Comparison of ENCODE assay signal across 9 cellular contexts in the genomic region with DNA sequence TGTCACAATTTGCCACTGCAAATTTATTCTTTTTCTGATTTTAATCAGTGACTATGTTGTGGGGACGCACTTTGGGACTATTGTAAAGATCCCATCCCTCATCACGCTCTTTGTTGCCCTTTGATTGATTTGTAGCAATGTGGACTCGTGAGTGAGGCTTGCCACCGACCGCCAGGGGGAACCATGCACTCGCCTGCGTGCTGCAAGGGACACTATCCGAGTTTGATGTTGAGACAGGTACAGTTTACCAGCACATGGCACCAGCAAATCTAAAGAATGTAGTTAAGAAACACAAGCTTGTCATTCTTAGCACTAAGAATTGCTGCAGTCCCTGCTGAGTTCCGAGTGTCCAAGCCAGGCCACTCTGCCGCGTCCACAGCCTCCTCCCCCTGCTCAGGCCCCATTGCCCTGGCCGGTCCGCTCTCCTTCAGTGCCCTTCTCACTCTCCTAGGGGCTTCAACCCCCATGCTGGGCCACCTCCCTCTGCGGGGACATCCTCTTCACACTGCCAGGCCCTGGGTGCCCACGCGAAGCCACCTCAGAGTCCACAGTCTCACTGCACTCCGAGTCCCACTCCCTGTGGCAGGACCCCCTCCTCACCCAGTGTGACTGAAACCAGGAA. TPM values are rescaled to one million over a fixed set of nuclear protein-coding genes. Genes with fewer than 3 reads are reported as not detected.
DNase-seq lines count a peak whose midpoint lies in the region; ATAC-seq and TF ChIP-seq lines count a peak whose summit lies in the region.
"Had no signal": no experiment of that assay in that cellular context is flagged by ENCODE, and none has a peak within 500 bp of the region (broad histone marks: within the 10 kb centered on the region; RNA-seq: fewer than 3 reads in every experiment).

No MANE protein-coding gene starts in this region.

- H3K4me1 ChIP-seq in body of pancreas: peaks cover 27% of the 10 kb centered on the region
- H3K4me1 ChIP-seq in iPS-20b (ENCODE audit: insufficient read depth, low read length): no peaks in the 10 kb centered on the region

- no peak overlapping the region for H3K27ac ChIP-seq in body of pancreas
- H3K27ac ChIP-seq in iPS-20b (ENCODE audit: low read length): no peak overlapping the region
- H3K27ac ChIP-seq: epithelial cell of prostate had no signal

- intact Hi-C loops in body of pancreas (cut with DNase I): no loop called here

- H3K4me3 ChIP-seq in body of pancreas (no peak overlapping the region), iPS-20b (ENCODE audit: low read length) (peak overlapping the region; percentile 48; the same call in 1 of the 2 replicates)

- no peaks in the 10 kb centered on the region for H3K27me3 ChIP-seq in body of pancreas
- H3K27me3 ChIP-seq in iPS-20b (ENCODE audit: insufficient read depth, low read length): peaks cover 10% of the 10 kb centered on the region

- peaks cover 3% of the 10 kb centered on the region for H3K4me1 Mint-ChIP-seq in T-helper 2 cell treated with Interferon-gamma antibody and Interleukin-4, amounts not matched to agents 5 μg/mL and 100 μg/mL, for 36 hours (ENCODE audit: low read depth)

- peaks cover 23% of the 10 kb centered on the region for H3K27me3 Mint-ChIP-seq in T-helper 2 cell treated with Interferon-gamma antibody and Interleukin-4, amounts not matched to agents 5 μg/mL and 100 μg/mL, for 36 hours (ENCODE audit: low read depth)

- H3K27ac Mint-ChIP-seq in T-helper 2 cell treated with Interferon-gamma antibody and Interleukin-4, amounts not matched to agents 5 μg/mL and 100 μg/mL, for 36 hours: no peak overlapping the region

- peak; percentile 64 to 89 (median 74) for TF ChIP-seq CTCF in body of pancreas (IDR thresholded peaks at IDR 0.05)

- no peaks in the 10 kb centered on the region for H3K9me3 Mint-ChIP-seq in T-helper 2 cell treated with Interferon-gamma antibody and Interleukin-4, amounts not matched to agents 5 μg/mL and 100 μg/mL, for 36 hours

- H3K36me3 Mint-ChIP-seq in T-helper 2 cell treated with Interferon-gamma antibody and Interleukin-4, amounts not matched to agents 5 μg/mL and 100 μg/mL, for 36 hours (ENCODE audit: low read depth): no peaks in the 10 kb centered on the region

- DNase-seq in DMS53 treated with DMSO at 0.1 percent for 48 hours (lab: John Stamatoyannopoulos, UW; ENCODE audit: unreplicated experiment): peak; percentile 69
- DNase-seq in Kasumi-1 (lab: John Stamatoyannopoulos, UW): peak; percentile 55 to 73
- peak; percentile 31 for DNase-seq in T-helper 2 cell treated with Interferon-gamma antibody and Interleukin-4, amounts not matched to agents 5 μg/mL and 100 μg/mL, for 36 hours (ENCODE audit: low spot score)
- peak; percentile 70 to 80 (median 75) for DNase-seq in body of pancreas
- peak; percentile 38 to 56 for DNase-seq in stimulated activated CD4-positive, alpha-beta T cell treated with anti-CD3 and anti-CD28 coated beads, Interleukin-15, amount 100 ng/mL, for 48 hours (ENCODE audit: low read depth in 2 of 2)

- WGBS in body of pancreas, 2 donors: 29 to 33% methylated on average over 14 to 17 of the region's 17 CpGs

- H3K4me3 Mint-ChIP-seq in T-helper 2 cell treated with Interferon-gamma antibody and Interleukin-4, amounts not matched to agents 5 μg/mL and 100 μg/mL, for 36 hours: no peak overlapping the region

- no peaks in the 10 kb centered on the region for H3K9me3 ChIP-seq in body of pancreas
- no peaks in the 10 kb centered on the region; the same call in 1 of the 2 replicates for H3K9me3 ChIP-seq in iPS-20b (ENCODE audit: insufficient read depth, low read depth, low read length)

- ATAC-seq in GM21717 (IDR thresholded peaks at IDR 0.05; ENCODE audit: unreplicated experiment) (peak; percentile 73), body of pancreas (peak; percentile 85), HG03571 (IDR thresholded peaks at IDR 0.05; ENCODE audit: unreplicated experiment) (no peak)

- H3K36me3 ChIP-seq in body of pancreas (replicated peaks in 1 of 2; ENCODE audit: insufficient read depth in 1 of 2, low read depth in 2 of 2): no peaks in the 10 kb centered on the region
- no peaks in the 10 kb centered on the region for H3K36me3 ChIP-seq in iPS-20b (ENCODE audit: insufficient read depth, low read depth, low read length)

- no peak for TF ChIP-seq POLR2A in body of pancreas (IDR thresholded peaks at IDR 0.05)

- 0 out of 2 replicates have a peak overlapping the region, but pooled peaks have one; percentile 35 for H3K9ac ChIP-seq in iPS-20b (ENCODE audit: low read depth, low read length)

RNA-seq across cellular contexts. Expression of gene SFTPA2, which starts 2.0 kb away (rescaled TPM):
- 1 to 10 TPM in 1 of 2 donors, not detected in 1; 1.6 TPM for total RNA-seq in body of pancreas

RNA-seq across cellular contexts. Expression of gene SFTPA1, which starts 48.5 kb away (rescaled TPM):
- total RNA-seq in body of pancreas: under 1 TPM in 1 of 2 donors, not detected in 1; 0.26 TPM

RNA-seq across cellular contexts. Expression of gene EIF5AL1, which starts 49.9 kb away (rescaled TPM):
- not detected for total RNA-seq in body of pancreas
